ENCODE assay signal across 8 cellular contexts in genomic region chr21:45590246-45590725, GRCh38. TPM values are rescaled to one million over a fixed set of nuclear protein-coding genes. Genes with fewer than 3 reads are reported as not detected.
DNase-seq lines count a peak whose midpoint lies in the region; ATAC-seq and TF ChIP-seq lines count a peak whose summit lies in the region.

No MANE protein-coding gene starts in this region.

- no peak overlapping the region for H3K27ac Mint-ChIP-seq in activated CD4-positive, alpha-beta memory T cell treated with anti-CD3 and anti-CD28 coated beads for 36 hours
- H3K27ac Mint-ChIP-seq in nephron progenitor cell: no peak overlapping the region

- no peaks in the 10 kb centered on the region for H3K27me3 ChIP-seq in A673 (replicated peaks; ENCODE audit: insufficient read depth, low read depth, low read length, poor library complexity)
- peaks cover 0 to 6% of the 10 kb centered on the region in 2 donors for H3K27me3 ChIP-seq in esophagus (ENCODE audit: control insufficient read depth in 1 of 2, insufficient read depth in 2 of 2, low read length in 2 of 2)
- H3K27me3 ChIP-seq in subcutaneous abdominal adipose tissue (ENCODE audit: control insufficient read depth in 5 of 5, insufficient read depth in 4 of 5, low read length in 5 of 5): peaks cover 0 to 15% (median 4%) of the 10 kb centered on the region in 5 donors

- H3K36me3 ChIP-seq in A673 (ENCODE audit: insufficient read depth, low read length, poor library complexity, severe bottlenecking): no peaks in the 10 kb centered on the region
- no peaks in the 10 kb centered on the region for H3K36me3 ChIP-seq in HEK293 (ENCODE audit: control insufficient read depth in 2 of 2, insufficient read depth in 1 of 2, low read length in 2 of 2)
- H3K36me3 ChIP-seq in esophagus (ENCODE audit: control insufficient read depth in 2 of 2, insufficient read depth in 2 of 2, low read length in 1 of 2): no peaks in the 10 kb centered on the region
- H3K36me3 ChIP-seq in subcutaneous abdominal adipose tissue (ENCODE audit: control insufficient read depth in 5 of 5, insufficient read depth in 5 of 5, low read length in 5 of 5): no peaks in the 10 kb centered on the region

- 4 to 6% methylated on average over 39 to 46 of the region's 46 CpGs for WGBS in esophagus, 2 donors

- H3K27me3 Mint-ChIP-seq in activated CD4-positive, alpha-beta memory T cell treated with anti-CD3 and anti-CD28 coated beads for 36 hours: peaks cover 17% of the 10 kb centered on the region
- H3K27me3 Mint-ChIP-seq in nephron progenitor cell (ENCODE audit: low read depth, poor library complexity): peaks cover 45% of the 10 kb centered on the region

- CTCF ChIA-PET in A673 (lab: Charles Lee) (interaction anchor here (0.9 kb wide), 1 partner anchor 450 kb away, joined by 5 read pairs; no protein-coding TSS in a partner anchor), HEK293 (lab: Yijun Ruan, JAX) (no interaction called here)
- CTCF ChIA-PET in activated CD4-positive, alpha-beta memory T cell treated with anti-CD3 and anti-CD28 coated beads for 36 hours (lab: Charles Lee): interaction anchor here (1.1 kb wide), 1 partner anchor 39 kb away, joined by 3 read pairs; no protein-coding TSS in a partner anchor

- no peak overlapping the region for H3K27ac ChIP-seq in A673 (ENCODE audit: low read depth, low read length, poor library complexity, severe bottlenecking)
- H3K27ac ChIP-seq in HEK293 (ENCODE audit: extremely low read depth, low read depth, low read length): no peak overlapping the region
- no peak overlapping the region for H3K27ac ChIP-seq in esophagus (ENCODE audit: low read depth in 2 of 2, low read length in 1 of 2)
- no peak overlapping the region for H3K27ac ChIP-seq in subcutaneous abdominal adipose tissue (ENCODE audit: low read depth, low read length)

- no TSS peak for BruUV-seq in A673 (replicated peaks; lab: Mats Ljungman, UMichigan)

- peak overlapping the region in 2 of 5 donors; percentile 49 to 60 for H3K9ac ChIP-seq in subcutaneous abdominal adipose tissue (ENCODE audit: low read length in 5 of 5)

- intact Hi-C loops in A673 (cut with micrococcal nuclease; ENCODE audit: unreplicated experiment): no loop called here
- intact Hi-C loops in activated CD4-positive, alpha-beta memory T cell treated with anti-CD3 and anti-CD28 coated beads for 36 hours (cut with micrococcal nuclease): loop anchor here (2.0 to 5.0 kb wide), 3 partner anchors 109 to 303 kb away; partner anchors contain the start of gene POFUT2

- no peak for ATAC-seq in GM21529 (IDR thresholded peaks at IDR 0.05; ENCODE audit: unreplicated experiment)

- H3K36me3 Mint-ChIP-seq in activated CD4-positive, alpha-beta memory T cell treated with anti-CD3 and anti-CD28 coated beads for 36 hours: peaks cover 14% of the 10 kb centered on the region
- H3K36me3 Mint-ChIP-seq in nephron progenitor cell (ENCODE audit: low read depth): peaks cover 5% of the 10 kb centered on the region

- DNase-seq in A673 (ENCODE audit: low spot score): no peak
- peak; percentile 84 for DNase-seq in activated CD4-positive, alpha-beta memory T cell treated with anti-CD3 and anti-CD28 coated beads for 36 hours
- peak; percentile 64 for DNase-seq in nephron progenitor cell
- DNase-seq in occipital lobe (lab: John Stamatoyannopoulos, UW): no peak

- peak overlapping the region; percentile 52 for H3K4me3 ChIP-seq in A673 (ENCODE audit: low read depth, low read length, poor library complexity, severe bottlenecking)
- peak overlapping the region; percentile 24 for H3K4me3 ChIP-seq in HEK293 (ENCODE audit: low read depth, low read length)
- peak overlapping the region; percentile 36 to 47 for H3K4me3 ChIP-seq in esophagus (ENCODE audit: low read depth in 1 of 2, low read length in 2 of 2)
- H3K4me3 ChIP-seq in subcutaneous abdominal adipose tissue (ENCODE audit: low read depth in 1 of 5, low read length in 5 of 5): peak overlapping the region; percentile 51 to 63 (median 55)

- POLR2A ChIA-PET in A673 (lab: Charles Lee; ENCODE audit: low non-redundant PET): no interaction called here
- POLR2A ChIA-PET in HEK293 (lab: Yijun Ruan, JAX): interaction anchor here (1.1 kb wide), 1 partner anchor 34 kb away, joined by 5 read pairs; no protein-coding TSS in a partner anchor
- POLR2A ChIA-PET in activated CD4-positive, alpha-beta memory T cell treated with anti-CD3 and anti-CD28 coated beads for 36 hours (lab: Charles Lee): interaction anchor here (1.0 kb wide), 1 partner anchor 10 kb away, joined by 3 read pairs; no protein-coding TSS in a partner anchor

- peaks cover 26% of the 10 kb centered on the region for H3K9me3 Mint-ChIP-seq in activated CD4-positive, alpha-beta memory T cell treated with anti-CD3 and anti-CD28 coated beads for 36 hours
- peaks cover 42% of the 10 kb centered on the region for H3K9me3 Mint-ChIP-seq in nephron progenitor cell

- H3K9me3 ChIP-seq in A673 (ENCODE audit: low read depth, low read length, poor library complexity, severe bottlenecking) (peaks cover 9% of the 10 kb centered on the region), HEK293 (ENCODE audit: control insufficient read depth, insufficient read depth, low read depth, low read length) (no peaks in the 10 kb centered on the region), esophagus (ENCODE audit: control insufficient read depth in 2 of 2, insufficient read depth in 1 of 2, low read depth in 1 of 2, low read length in 1 of 2) (peaks cover 3 to 11% of the 10 kb centered on the region in 2 donors), subcutaneous abdominal adipose tissue (ENCODE audit: control insufficient read depth in 5 of 5, low read length in 5 of 5) (peaks cover 4 to 21% (median 17%) of the 10 kb centered on the region in 5 donors)

- H3K4me1 ChIP-seq in A673 (ENCODE audit: insufficient read depth, low read length, poor library complexity, severe bottlenecking) (no peaks in the 10 kb centered on the region), HEK293 (ENCODE audit: control insufficient read depth, insufficient read depth, low read length) (no peaks in the 10 kb centered on the region), esophagus (ENCODE audit: control insufficient read depth in 2 of 2, insufficient read depth in 2 of 2, low read length in 1 of 2) (peaks cover 0 to 9% of the 10 kb centered on the region in 2 donors), subcutaneous abdominal adipose tissue (ENCODE audit: control insufficient read depth in 5 of 5, insufficient read depth in 5 of 5, low read length in 5 of 5) (peaks cover 0 to 14% (median 8%) of the 10 kb centered on the region in 5 donors)

- H3K4me1 Mint-ChIP-seq in activated CD4-positive, alpha-beta memory T cell treated with anti-CD3 and anti-CD28 coated beads for 36 hours (ENCODE audit: low read depth): peaks cover 16% of the 10 kb centered on the region
- peaks cover 14% of the 10 kb centered on the region for H3K4me1 Mint-ChIP-seq in nephron progenitor cell

- H3K4me3 Mint-ChIP-seq in activated CD4-positive, alpha-beta memory T cell treated with anti-CD3 and anti-CD28 coated beads for 36 hours: peak overlapping the region; percentile 52
- H3K4me3 Mint-ChIP-seq in nephron progenitor cell: no peak overlapping the region

- TF ChIP-seq CTCF in A673 (conservative IDR thresholded peaks at IDR 0.05; ENCODE audit: low read depth, low read length) (no peak), HEK293 (tag by site-specific recombination; IDR thresholded peaks at IDR 0.05) (no peak), nephron progenitor cell (IDR thresholded peaks at IDR 0.05) (no peak)

TF ChIP-seq in HEK293, 187 proteins besides CTCF, POLR2A, EP300 and RAD21:
- no peak for TF ChIP-seq ZNF558 (tag by site-specific recombination; IDR thresholded peaks at IDR 0.05)
- peak; percentile 32 for TF ChIP-seq SP3 (tag by site-specific recombination; IDR thresholded peaks at IDR 0.05)

RNA-seq across cellular contexts. Expression of gene SLC19A1, which starts 48.0 kb away (rescaled TPM):
- 59.6 and 72.1 TPM in 2 replicates for total RNA-seq in A673 (2021)
- 10 to 100 TPM; 29.2 to 30.3 TPM for total RNA-seq in activated CD4-positive, alpha-beta memory T cell treated with anti-CD3 and anti-CD28 coated beads for 36 hours
- 1 to 10 TPM; 3.1 to 3.5 TPM for polyA plus RNA-seq in esophagus
- 10.8 TPM for total RNA-seq in occipital lobe

RNA-seq across cellular contexts. Expression of gene PCBP3, which starts 53.2 kb away (rescaled TPM):
- total RNA-seq in A673 (2021) (22.0 and 25.6 TPM in 2 replicates), occipital lobe (5.5 TPM)
- 1 to 10 TPM; 5.3 to 6.6 TPM for total RNA-seq in activated CD4-positive, alpha-beta memory T cell treated with anti-CD3 and anti-CD28 coated beads for 36 hours
- polyA plus RNA-seq in esophagus: under 1 TPM; 0.24 to 0.67 TPM

Comparison
In these comparisons a context has a peak if more than half of its experiments do, and no peak if none do; other contexts are left out.
1. DNase-seq: peak in activated CD4-positive, alpha-beta memory T cell treated with anti-CD3 and anti-CD28 coated beads for 36 hours (single experiment) and nephron progenitor cell (single experiment); none in A673 (single experiment) and occipital lobe (single experiment).
2. Peak in every context shown above with its lines, with median percentiles within 50 percentile points of each other: H3K4me3 ChIP-seq.